Comparison of ENCODE assay signal across 9 cellular contexts in genomic region chr5:71932649-71933338, GRCh38.
DNase-seq lines count a peak whose midpoint lies in the region; ATAC-seq, FAIRE-seq and TF ChIP-seq lines count a peak whose summit lies in the region.
"Had no signal": no experiment of that assay in that cellular context is flagged by ENCODE, and none has a peak within 500 bp of the region (broad histone marks: within the 10 kb centered on the region; RNA-seq: fewer than 3 reads in every experiment).

No MANE protein-coding gene starts in this region.

- H3K36me3 Mint-ChIP-seq in GM23338 (ENCODE audit: low read depth) (no peaks in the 10 kb centered on the region), immature natural killer cell (no peaks in the 10 kb centered on the region)

- FAIRE-seq in RCC 7860 (lab: Jason Lieb, UNC) (peak; percentile 35), pancreas (lab: Jason Lieb, UNC) (no peak)
- FAIRE-seq: colon had no signal

- intact Hi-C loops in pancreas (cut with DNase I): no loop called here

- H3K9me3 Mint-ChIP-seq in GM23338 (no peaks in the 10 kb centered on the region), immature natural killer cell (peaks cover 0 to 2% (median 0%) of the 10 kb centered on the region in 6 donors)

- H3F3A ChIP-seq in GM23338 (replicated peaks; ENCODE audit: low read depth): no peaks in the 10 kb centered on the region

- TF ChIP-seq CTCF in GM23338 (conservative IDR thresholded peaks at IDR 0.05; ENCODE audit: low read depth in 2 of 2): no peak
- TF ChIP-seq CTCF in pancreas (IDR thresholded peaks at IDR 0.05): no peak

- no peaks in the 10 kb centered on the region for H3K9me3 ChIP-seq in pancreas
- H3K9me3 ChIP-seq in effector memory CD4-positive, alpha-beta T cell (ENCODE audit: control insufficient read depth, low read length): no peaks in the 10 kb centered on the region

- peak; percentile 75 for DNase-seq in GM23338 (ENCODE audit: low spot score)
- peak; percentile 85 for DNase-seq in RCC 7860 (ENCODE audit: low spot score)
- DNase-seq in fibroblast of the conjunctiva (ENCODE audit: low read depth): peak; percentile 17
- peak in 5 of 6 donors; percentile 31 to 72 (median 49) for DNase-seq in pancreas
- DNase-seq in effector memory CD4-positive, alpha-beta T cell: no peak
- no peak for DNase-seq in GM19238 (ENCODE audit: insufficient read length, low spot score)
- DNase-seq in stimulated activated CD4-positive, alpha-beta T cell treated with anti-CD3 and anti-CD28 coated beads, Interleukin-1b, Interleukin-23, amount 100 ng/mL, for 48 hours: no peak
- DNase-seq in immature natural killer cell: no peak

- H3K4me1 ChIP-seq in GM23338 (ENCODE audit: insufficient read depth) (peaks cover 6% of the 10 kb centered on the region), pancreas (peaks cover 0 to 5% (median 0%) of the 10 kb centered on the region in 3 donors)
- H3K4me1 ChIP-seq in effector memory CD4-positive, alpha-beta T cell (ENCODE audit: control insufficient read depth, insufficient read depth, low read length, poor library complexity, severe bottlenecking): no peaks in the 10 kb centered on the region

- H3K4me1 Mint-ChIP-seq in GM23338: peaks cover 21% of the 10 kb centered on the region
- H3K4me1 Mint-ChIP-seq in immature natural killer cell: no peaks in the 10 kb centered on the region

- H2AFZ ChIP-seq in GM23338: peak overlapping the region; percentile 81; the same call in 1 of the 2 replicates

- peaks cover 3% of the 10 kb centered on the region; the same call in 1 of the 2 replicates for H3K9me2 ChIP-seq in GM23338 (ENCODE audit: insufficient read depth)

- H3K36me3 ChIP-seq in GM23338 (ENCODE audit: insufficient read depth) (no peaks in the 10 kb centered on the region), pancreas (no peaks in the 10 kb centered on the region)
- no peaks in the 10 kb centered on the region for H3K36me3 ChIP-seq in effector memory CD4-positive, alpha-beta T cell (ENCODE audit: control insufficient read depth, insufficient read depth, low read length)

- no peak overlapping the region for H3K4me3 Mint-ChIP-seq in GM23338
- H3K4me3 Mint-ChIP-seq in immature natural killer cell: no peak overlapping the region

- H4K20me1 ChIP-seq in GM23338 (replicated peaks; ENCODE audit: insufficient read depth): no peaks in the 10 kb centered on the region

- H3K27ac ChIP-seq in GM23338 (ENCODE audit: low read depth): no peak overlapping the region
- peak overlapping the region; percentile 1 to 67 (median 38) for H3K27ac ChIP-seq in pancreas
- H3K27ac ChIP-seq in effector memory CD4-positive, alpha-beta T cell (ENCODE audit: insufficient read depth, low read length, poor library complexity, severe bottlenecking): no peak overlapping the region

- no peaks in the 10 kb centered on the region for H3K27me3 ChIP-seq in GM23338 (ENCODE audit: insufficient read depth)
- H3K27me3 ChIP-seq in pancreas: no peaks in the 10 kb centered on the region
- H3K27me3 ChIP-seq in effector memory CD4-positive, alpha-beta T cell (replicated peaks; ENCODE audit: control insufficient read depth, insufficient read depth, low read length, poor library complexity, severe bottlenecking): no peaks in the 10 kb centered on the region

- H3K27me3 Mint-ChIP-seq in GM23338 (ENCODE audit: insufficient read depth, low read depth, poor library complexity): peaks cover 2% of the 10 kb centered on the region
- peaks cover 0 to 13% (median 1%) of the 10 kb centered on the region in 3 donors for H3K27me3 Mint-ChIP-seq in immature natural killer cell (ENCODE audit: low read depth in 3 of 3)

- WGBS in pancreas, 2 donors: 36 to 43% methylated on average over 8 of the region's 8 CpGs

- no peak overlapping the region for H3K4me2 ChIP-seq in GM23338

- H3K4me3 ChIP-seq in GM23338 (no peak overlapping the region), pancreas (no peak overlapping the region)
- no peak overlapping the region for H3K4me3 ChIP-seq in effector memory CD4-positive, alpha-beta T cell (ENCODE audit: insufficient read depth, low read depth, low read length, poor library complexity, severe bottlenecking)

- no peaks in the 10 kb centered on the region for H3K79me2 ChIP-seq in GM23338 (replicated peaks; ENCODE audit: insufficient read depth)

- ATAC-seq in GM23338 (peak; percentile 98), pancreas (peak; percentile 83 to 91 (median 88))

- H3K27ac Mint-ChIP-seq in GM23338: no peak overlapping the region
- H3K27ac Mint-ChIP-seq in immature natural killer cell: no peak overlapping the region

TF ChIP-seq in GM23338, 12 proteins besides CTCF, POLR2A, EP300 and RAD21:
- no peak for TF ChIP-seq EZH2phosphoT487 (IDR thresholded peaks at IDR 0.05; ENCODE audit: unreplicated experiment)
- no peak for TF ChIP-seq EZH2 (IDR thresholded peaks at IDR 0.05; ENCODE audit: low read depth, unreplicated experiment)
- TF ChIP-seq, protein P1, sequence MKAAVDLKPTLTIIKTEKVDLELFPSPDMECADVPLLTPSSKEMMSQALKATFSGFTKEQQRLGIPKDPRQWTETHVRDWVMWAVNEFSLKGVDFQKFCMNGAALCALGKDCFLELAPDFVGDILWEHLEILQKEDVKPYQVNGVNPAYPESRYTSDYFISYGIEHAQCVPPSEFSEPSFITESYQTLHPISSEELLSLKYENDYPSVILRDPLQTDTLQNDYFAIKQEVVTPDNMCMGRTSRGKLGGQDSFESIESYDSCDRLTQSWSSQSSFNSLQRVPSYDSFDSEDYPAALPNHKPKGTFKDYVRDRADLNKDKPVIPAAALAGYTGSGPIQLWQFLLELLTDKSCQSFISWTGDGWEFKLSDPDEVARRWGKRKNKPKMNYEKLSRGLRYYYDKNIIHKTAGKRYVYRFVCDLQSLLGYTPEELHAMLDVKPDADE (IDR thresholded peaks at IDR 0.05): no peak
- TF ChIP-seq JUNB (IDR thresholded peaks at IDR 0.05; ENCODE audit: unreplicated experiment): no peak
- TF ChIP-seq ZNF114 (CRISPR knock-in tag; IDR thresholded peaks at IDR 0.05): no peak
- no peak for TF ChIP-seq CREB1 (CRISPR knock-in tag; IDR thresholded peaks at IDR 0.05; ENCODE audit: low read depth)
- no peak for TF ChIP-seq POLR2AphosphoS5 (IDR thresholded peaks at IDR 0.05; ENCODE audit: low read depth)
- TF ChIP-seq ZNF331 (CRISPR knock-in tag; IDR thresholded peaks at IDR 0.05; ENCODE audit: low read depth): no peak
- TF ChIP-seq, protein P2, sequence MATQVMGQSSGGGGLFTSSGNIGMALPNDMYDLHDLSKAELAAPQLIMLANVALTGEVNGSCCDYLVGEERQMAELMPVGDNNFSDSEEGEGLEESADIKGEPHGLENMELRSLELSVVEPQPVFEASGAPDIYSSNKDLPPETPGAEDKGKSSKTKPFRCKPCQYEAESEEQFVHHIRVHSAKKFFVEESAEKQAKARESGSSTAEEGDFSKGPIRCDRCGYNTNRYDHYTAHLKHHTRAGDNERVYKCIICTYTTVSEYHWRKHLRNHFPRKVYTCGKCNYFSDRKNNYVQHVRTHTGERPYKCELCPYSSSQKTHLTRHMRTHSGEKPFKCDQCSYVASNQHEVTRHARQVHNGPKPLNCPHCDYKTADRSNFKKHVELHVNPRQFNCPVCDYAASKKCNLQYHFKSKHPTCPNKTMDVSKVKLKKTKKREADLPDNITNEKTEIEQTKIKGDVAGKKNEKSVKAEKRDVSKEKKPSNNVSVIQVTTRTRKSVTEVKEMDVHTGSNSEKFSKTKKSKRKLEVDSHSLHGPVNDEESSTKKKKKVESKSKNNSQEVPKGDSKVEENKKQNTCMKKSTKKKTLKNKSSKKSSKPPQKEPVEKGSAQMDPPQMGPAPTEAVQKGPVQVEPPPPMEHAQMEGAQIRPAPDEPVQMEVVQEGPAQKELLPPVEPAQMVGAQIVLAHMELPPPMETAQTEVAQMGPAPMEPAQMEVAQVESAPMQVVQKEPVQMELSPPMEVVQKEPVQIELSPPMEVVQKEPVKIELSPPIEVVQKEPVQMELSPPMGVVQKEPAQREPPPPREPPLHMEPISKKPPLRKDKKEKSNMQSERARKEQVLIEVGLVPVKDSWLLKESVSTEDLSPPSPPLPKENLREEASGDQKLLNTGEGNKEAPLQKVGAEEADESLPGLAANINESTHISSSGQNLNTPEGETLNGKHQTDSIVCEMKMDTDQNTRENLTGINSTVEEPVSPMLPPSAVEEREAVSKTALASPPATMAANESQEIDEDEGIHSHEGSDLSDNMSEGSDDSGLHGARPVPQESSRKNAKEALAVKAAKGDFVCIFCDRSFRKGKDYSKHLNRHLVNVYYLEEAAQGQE (IDR thresholded peaks at IDR 0.05; ENCODE audit: unreplicated experiment): no peak
- no peak for TF ChIP-seq STAT1 (IDR thresholded peaks at IDR 0.05; ENCODE audit: unreplicated experiment)
- TF ChIP-seq NANOG (IDR thresholded peaks at IDR 0.05; ENCODE audit: borderline replicate concordance): no peak

Comparison
In these comparisons a context has a peak if more than half of its experiments do, and no peak if none do; other contexts are left out.
1. DNase-seq: peak in GM23338 (single experiment), RCC 7860 (single experiment), fibroblast of the conjunctiva (single experiment) and pancreas (5 of 6); none in effector memory CD4-positive, alpha-beta T cell (0 of 3), GM19238 (single experiment), stimulated activated CD4-positive, alpha-beta T cell treated with anti-CD3 and anti-CD28 coated beads, Interleukin-1b, Interleukin-23, amount 100 ng/mL, for 48 hours (single experiment) and immature natural killer cell (0 of 3).
2. H3K27ac ChIP-seq: peak in pancreas (4 of 4); none in GM23338 (single experiment) and effector memory CD4-positive, alpha-beta T cell (single experiment).